In genomic region chrX:54482839-54483593, GRCh38 we compare ENCODE assay signal across 11 cellular contexts. TPM values are rescaled to one million over a fixed set of nuclear protein-coding genes. Genes with fewer than 3 reads are reported as not detected.
DNase-seq lines count a peak whose midpoint lies in the region; ATAC-seq and TF ChIP-seq lines count a peak whose summit lies in the region.
"Had no signal": no experiment of that assay in that cellular context is flagged by ENCODE, and none has a peak within 500 bp of the region (broad histone marks: within the 10 kb centered on the region; RNA-seq: fewer than 3 reads in every experiment).

No MANE protein-coding gene starts in this region.

- no peak for TF ChIP-seq EP300 in tibial nerve (IDR thresholded peaks at IDR 0.05)

- H3K27me3 ChIP-seq in tibial nerve, result no peaks in the 10 kb centered on the region

- DNase-seq in NCI-H510A treated with DMSO at 0.1 percent for 48 hours (lab: John Stamatoyannopoulos, UW) (peak; percentile 41), epidermal melanocyte (ENCODE audit: insufficient read length, low spot score) (peak; percentile 14), mucosa of descending colon (peak in 2 of 3 donors; percentile 23 to 47), tibial nerve (ENCODE audit: low spot score in 2 of 2) (no peak), HUDEP-2 (lab: John Stamatoyannopoulos, UW; ENCODE audit: unreplicated experiment in 76 of 76) (no peak), globus pallidus (ENCODE audit: low spot score) (no peak), MV-4-11 (lab: John Stamatoyannopoulos, UW) (no peak), NCI-H2171 treated with DMSO at 0.1 percent for 48 hours (lab: John Stamatoyannopoulos, UW) (no peak)
- DNase-seq: DND-41; stimulated activated naive B cell treated with anti-CD40 and anti-IgM and Interleukin-4, amounts not matched to agents 10 μg/mL and 1 μg/mL and 100 μg/mL, for 72 hours had no signal

- TF ChIP-seq CTCF in mucosa of descending colon (IDR thresholded peaks at IDR 0.05) (no peak), tibial nerve (IDR thresholded peaks at IDR 0.05) (no peak)

- no peaks in the 10 kb centered on the region for H3K36me3 ChIP-seq in mucosa of descending colon (ENCODE audit: low read depth)
- H3K36me3 ChIP-seq in tibial nerve, result no peaks in the 10 kb centered on the region

- intact Hi-C loops in mucosa of descending colon (cut with DNase I, micrococcal nuclease), result no loop called here

- peaks cover 3% of the 10 kb centered on the region for H3K4me1 ChIP-seq in mucosa of descending colon (ENCODE audit: low read depth)
- peaks cover 0 to 42% (median 10%) of the 10 kb centered on the region in 4 donors for H3K4me1 ChIP-seq in tibial nerve

- H3K27ac ChIP-seq in tibial nerve, result peak overlapping the region; percentile 30 to 77 (median 58)

- no peak for TF ChIP-seq POLR2A in tibial nerve (IDR thresholded peaks at IDR 0.05)

- no peaks in the 10 kb centered on the region for H3K9me3 ChIP-seq in mucosa of descending colon
- H3K9me3 ChIP-seq in tibial nerve, result no peaks in the 10 kb centered on the region

- ATAC-seq in mucosa of descending colon, result peak; percentile 59
- ATAC-seq: stimulated activated naive B cell treated with anti-CD40 and anti-IgM and Interleukin-4, amounts not matched to agents 10 μg/mL and 1 μg/mL and 100 μg/mL, for 72 hours had no signal

- H3K4me3 ChIP-seq in mucosa of descending colon (no peak overlapping the region), tibial nerve (peak overlapping the region in 1 of 4 donors; percentile 17)

- 28 to 43% methylated on average over 7 to 21 of the region's 21 CpGs for WGBS in tibial nerve, 2 donors

RNA-seq across cellular contexts. Expression of gene FGD1, which starts 13.0 kb away (rescaled TPM):
- total RNA-seq in mucosa of descending colon, result 1 to 10 TPM; 2.0 to 8.1 (median 3.5) TPM
- 1 to 10 TPM; 4.2 to 9.3 (median 5.4) TPM for total RNA-seq in tibial nerve
- total RNA-seq: T-helper 1 cell treated with Interleukin-12 subunit alpha and Interleukin-12 subunit beta and Interleukin-4 antibody, amounts not matched to agents 30 ng/mL and 1 ng/mL, for 36 hours had no signal

RNA-seq across cellular contexts. Expression of gene TSR2, which starts 42.8 kb away (rescaled TPM):
- 10 to 100 TPM; 36.4 to 49.0 (median 36.7) TPM for total RNA-seq in mucosa of descending colon
- 10 to 100 TPM; 24.0 to 40.8 (median 27.2) TPM for total RNA-seq in tibial nerve

RNA-seq across cellular contexts. Expression of gene GNL3L, which starts 47.0 kb away (rescaled TPM):
- total RNA-seq in mucosa of descending colon (10 to 100 TPM; 23.2 to 33.5 (median 30.2) TPM), tibial nerve (10 to 100 TPM; 23.2 to 45.9 (median 27.1) TPM)

Comparison
In these comparisons a context has a peak if more than half of its experiments do, and no peak if none do; other contexts are left out.
1. DNase-seq: peak in NCI-H510A treated with DMSO at 0.1 percent for 48 hours (single experiment), epidermal melanocyte (single experiment) and mucosa of descending colon (2 of 3); none in tibial nerve (0 of 2), HUDEP-2 (0 of 76), globus pallidus (single experiment), MV-4-11 (single experiment) and NCI-H2171 treated with DMSO at 0.1 percent for 48 hours (single experiment).